ENCODE assay signal across 8 cellular contexts in genomic region chr19:8321067-8321759, GRCh38. TPM values are rescaled to one million over a fixed set of nuclear protein-coding genes. Genes with fewer than 3 reads are reported as not detected.
DNase-seq lines count a peak whose midpoint lies in the region; ATAC-seq lines count a peak whose summit lies in the region.

NDUFA7 (minus strand) TSS chr19:8321375; CDS start chr19:8321358, 17 bp downstream.
RPS28 (plus strand) TSS chr19:8321496; CDS start chr19:8321531, 35 bp downstream.

- H2BK5ac ChIP-seq in mesenchymal stem cell (ENCODE audit: low read depth, low read length, poor library complexity, severe bottlenecking): peak within 1 kb of the TSS; percentile 22

- no peaks in the 10 kb centered on the region for H3K27me3 ChIP-seq in mesenchymal stem cell (ENCODE audit: control insufficient read depth in 1 of 2, insufficient read depth in 1 of 2, low read length in 2 of 2)

- H4K91ac ChIP-seq in mesenchymal stem cell (ENCODE audit: low read length): peak within 1 kb of the TSS; percentile 29

- peak within 1 kb of the TSS; percentile 76 to 98 for H3K4me3 ChIP-seq in mesenchymal stem cell (ENCODE audit: insufficient read depth in 1 of 2, low read depth in 1 of 2, low read length in 2 of 2)

- peak within 1 kb of the TSS; percentile 75 to 76 for H3K18ac ChIP-seq in mesenchymal stem cell (ENCODE audit: low read depth in 1 of 2, low read length in 2 of 2)

- H2BK12ac ChIP-seq in mesenchymal stem cell (ENCODE audit: low read length in 2 of 2): no peak within 1 kb of the TSS

- in situ Hi-C loops in Caki2 (cut with HindIII; ENCODE audit: low pct_unique_long_range_greater_than_20kb, low sequenced_read_pairs): no loop called here

- no peaks in the 10 kb centered on the region for H3K9me3 ChIP-seq in mesenchymal stem cell (ENCODE audit: control insufficient read depth, low read length)

- H3K4me1 Mint-ChIP-seq in effector memory CD8-positive, alpha-beta T cell (ENCODE audit: low read depth in 2 of 2): peaks cover 20 to 22% of the 10 kb centered on the region in 2 donors

- H3K4me3 Mint-ChIP-seq in effector memory CD8-positive, alpha-beta T cell: peak within 1 kb of the TSS; percentile 95 to 98

- no peaks in the 10 kb centered on the region for H3K9me3 Mint-ChIP-seq in effector memory CD8-positive, alpha-beta T cell

- DNase-seq in Caki2 (ENCODE audit: low read depth) (peak; percentile 78), HUDEP-2 (lab: John Stamatoyannopoulos, UW; ENCODE audit: unreplicated experiment in 76 of 76) (peak in 74 of 76 experiments; percentile 36 to 98 (median 95)), NOMO-1 treated with dmso at 0.1 percent for 144 hours (lab: John Stamatoyannopoulos, UW; ENCODE audit: unreplicated experiment) (peak; percentile 94), mesenchymal stem cell (peak; percentile 95)
- peak; percentile 93 to 96 (median 96) for DNase-seq in activated CD8-positive, alpha-beta memory T cell treated with anti-CD3 and anti-CD28 coated beads for 48 hours (ENCODE audit: low read depth in 2 of 3, low spot score in 2 of 3)
- DNase-seq in effector memory CD8-positive, alpha-beta T cell: peak; percentile 96 to 98 (median 97)
- DNase-seq in stimulated activated CD8-positive, alpha-beta memory T cell treated with anti-CD3 and anti-CD28 coated beads, Interleukin-12 subunit alpha, Interleukin-12 subunit beta, amount 100 ng/mL, for 24 hours (ENCODE audit: extremely low read depth): peak; percentile 79

- H3K27ac Mint-ChIP-seq in effector memory CD8-positive, alpha-beta T cell: peak within 1 kb of the TSS; percentile 98 to 99

- peaks cover 29 to 30% of the 10 kb centered on the region in 2 experiments for H3K36me3 ChIP-seq in mesenchymal stem cell (ENCODE audit: control insufficient read depth in 1 of 2, insufficient read depth in 2 of 2, low read depth in 1 of 2, low read length in 2 of 2)

- H3K27me3 Mint-ChIP-seq in effector memory CD8-positive, alpha-beta T cell: no peaks in the 10 kb centered on the region

- H2BK120ac ChIP-seq in mesenchymal stem cell (ENCODE audit: low read depth, low read length): no peak within 1 kb of the TSS

- peak; percentile 89 for ATAC-seq in GM21381 (IDR thresholded peaks at IDR 0.05; ENCODE audit: unreplicated experiment)
- ATAC-seq in effector memory CD8-positive, alpha-beta T cell (replicated peaks): peak; percentile 94

- H2AK5ac ChIP-seq in mesenchymal stem cell (ENCODE audit: low read length, severe bottlenecking): peak within 1 kb of the TSS; percentile 72

- peaks cover 18% of the 10 kb centered on the region for H3K4me1 ChIP-seq in mesenchymal stem cell (ENCODE audit: control insufficient read depth, insufficient read depth, low read depth, low read length)

- peak within 1 kb of the TSS; percentile 93 for H4K8ac ChIP-seq in mesenchymal stem cell (ENCODE audit: low read length)

- H3K79me1 ChIP-seq in mesenchymal stem cell (replicated peaks; ENCODE audit: low read length, poor library complexity, severe bottlenecking): peaks cover 15% of the 10 kb centered on the region

- WGBS in mesenchymal stem cell: under 1% methylated on average over 51 of the region's 53 CpGs

- peak within 1 kb of the TSS; percentile 37 to 77 for H3K4ac ChIP-seq in mesenchymal stem cell (ENCODE audit: low read depth in 1 of 2, low read length in 2 of 2)

- peak within 1 kb of the TSS; percentile 28 to 80 for H3K14ac ChIP-seq in mesenchymal stem cell (ENCODE audit: low read length in 2 of 2)

- H3K23ac ChIP-seq in mesenchymal stem cell (ENCODE audit: low read length in 2 of 2): no peak within 1 kb of the TSS

- H3K27ac ChIP-seq in mesenchymal stem cell (ENCODE audit: low read length, poor library complexity, severe bottlenecking): peak within 1 kb of the TSS; percentile 54

- peaks cover 50% of the 10 kb centered on the region for H3K36me3 Mint-ChIP-seq in effector memory CD8-positive, alpha-beta T cell (ENCODE audit: insufficient read depth)

- peak within 1 kb of the TSS; percentile 99 for H3K9ac ChIP-seq in mesenchymal stem cell (ENCODE audit: low read length)

- peak within 1 kb of the TSS; percentile 6 for H2AFZ ChIP-seq in mesenchymal stem cell (ENCODE audit: low read depth, low read length)

- H2BK15ac ChIP-seq in mesenchymal stem cell (ENCODE audit: low read depth, poor library complexity, severe bottlenecking): no peak within 1 kb of the TSS

- H3K4me2 ChIP-seq in mesenchymal stem cell (ENCODE audit: low read length, poor library complexity, severe bottlenecking): peak within 1 kb of the TSS; percentile 60

RNA-seq across cellular contexts. Expression of gene NDUFA7, which starts in this region (rescaled TPM):
- total RNA-seq in Caki2 (2014; rRNA removed; shearing (Covaris generic); ENCODE audit: low replicate concordance): 29.0 and 45.1 TPM in 2 replicates
- polyA plus RNA-seq in mesenchymal stem cell (2013, experiment 1 of 2): 104 TPM
- 104 TPM for polyA plus RNA-seq in mesenchymal stem cell (2013, experiment 2 of 2)

RNA-seq across cellular contexts. Expression of gene RPS28, which starts in this region (rescaled TPM):
- total RNA-seq in Caki2 (2014; rRNA removed; shearing (Covaris generic); ENCODE audit: low replicate concordance): 303 and 373 TPM in 2 replicates
- 1,490 TPM for polyA plus RNA-seq in mesenchymal stem cell (2013, experiment 1 of 2)
- polyA plus RNA-seq in mesenchymal stem cell (2013, experiment 2 of 2): 1,615 TPM

Comparison
In these comparisons a context has a peak if more than half of its experiments do, and no peak if none do; other contexts are left out.
1. Peak in every context shown above with its lines: DNase-seq, ATAC-seq, H3K4me3 ChIP-seq and H3K27ac ChIP-seq.